Comparison of ENCODE assay signal across 19 cellular contexts in genomic region chr7:86653919-86654659, GRCh38. TPM values are rescaled to one million over a fixed set of nuclear protein-coding genes. Genes with fewer than 3 reads are reported as not detected.
DNase-seq lines count a peak whose midpoint lies in the region; ATAC-seq and TF ChIP-seq lines count a peak whose summit lies in the region.
"Had no signal": no experiment of that assay in that cellular context is flagged by ENCODE, and none has a peak within 500 bp of the region (broad histone marks: within the 10 kb centered on the region; RNA-seq: fewer than 3 reads in every experiment).

No MANE protein-coding gene starts in this region.

- H3K9me3 ChIP-seq in SK-N-MC (ENCODE audit: low read depth, low read length) (no peaks in the 10 kb centered on the region), uterus (no peaks in the 10 kb centered on the region)
- H3K9me3 ChIP-seq in CD4-positive, alpha-beta T cell (ENCODE audit: control insufficient read depth, low read length), result no peaks in the 10 kb centered on the region
- H3K9me3 ChIP-seq: psoas muscle had no signal

- H3K4me3 ChIP-seq in AG10803 (ENCODE audit: low read length) (no peak overlapping the region), SK-N-MC (peak overlapping the region; percentile 57), uterus (no peak overlapping the region)
- H3K4me3 ChIP-seq: psoas muscle had no signal

- H3K36me3 ChIP-seq in SK-N-MC (ENCODE audit: insufficient read depth, low read length) (no peaks in the 10 kb centered on the region), uterus (no peaks in the 10 kb centered on the region)

- no peak for ATAC-seq in CD4-positive, alpha-beta T cell (ENCODE audit: poor library complexity)

- POLR2A ChIA-PET in CD4-positive, alpha-beta T cell (lab: Charles Lee), result no interaction called here

- TF ChIP-seq POLR2A in uterus (IDR thresholded peaks at IDR 0.05), result no peak

- H3K4me1 Mint-ChIP-seq in CD4-positive, alpha-beta T cell (ENCODE audit: low read depth), result no peaks in the 10 kb centered on the region

- no peak overlapping the region for H3K4me3 Mint-ChIP-seq in CD4-positive, alpha-beta T cell
- H3K4me3 Mint-ChIP-seq: activated T-helper 1 cell treated with anti-CD3 and anti-CD28 coated beads, Interleukin-12 subunit alpha, Interleukin-12 subunit beta, Interleukin-2, Interleukin-4 antibody, amounts not matched to agents 30 ng/mL and 10 ng/mL and 1 ng/mL, durations not matched to agents 14 hours and 24 hours and 36 hours had no signal

- no peaks in the 10 kb centered on the region for H3K27me3 ChIP-seq in uterus
- no peaks in the 10 kb centered on the region for H3K27me3 ChIP-seq in CD4-positive, alpha-beta T cell (ENCODE audit: control insufficient read depth, insufficient read depth, low read length)

- H3K4me1 ChIP-seq in uterus, result no peaks in the 10 kb centered on the region
- H3K4me1 ChIP-seq: psoas muscle had no signal

- CTCF ChIA-PET in CD4-positive, alpha-beta T cell (lab: Charles Lee), result no interaction called here

- DNase-seq in AG10803 (ENCODE audit: low read depth) (peak; percentile 10), SK-N-MC (ENCODE audit: low read depth, low spot score) (no peak), head of caudate nucleus (peak; percentile 33 to 88 (median 63)), nucleus accumbens (lab: John Stamatoyannopoulos, UW) (peak in 47 of 56 donors; percentile 14 to 88 (median 55)), NCI-H510A treated with DMSO at 0.1 percent for 48 hours (lab: John Stamatoyannopoulos, UW) (no peak), uterus (no peak)
- no peak for DNase-seq in CD4-positive, alpha-beta T cell
- DNase-seq in effector CD8-positive, alpha-beta T cell (lab: John Stamatoyannopoulos, UW), result no peak
- DNase-seq: activated CD4-positive, alpha-beta T cell treated with anti-CD3 and anti-CD28 coated beads for 1 hour; DND-41; foreskin fibroblast; MV-4-11; NCI-H82; psoas muscle; trophoblast cell had no signal

- no peaks in the 10 kb centered on the region for H3K36me3 Mint-ChIP-seq in CD4-positive, alpha-beta T cell (ENCODE audit: low read depth)

- intact Hi-C loops in head of caudate nucleus (cut with DNase I), result no loop called here
- intact Hi-C loops in uterus (cut with DNase I; ENCODE audit: low total_unique reads), result no loop called here
- intact Hi-C loops in CD4-positive, alpha-beta T cell (cut with DNase I, micrococcal nuclease), result no loop called here

- no peak overlapping the region for H3K27ac Mint-ChIP-seq in CD4-positive, alpha-beta T cell
- H3K27ac Mint-ChIP-seq: activated T-helper 1 cell treated with anti-CD3 and anti-CD28 coated beads, Interleukin-12 subunit alpha, Interleukin-12 subunit beta, Interleukin-2, Interleukin-4 antibody, amounts not matched to agents 30 ng/mL and 10 ng/mL and 1 ng/mL, durations not matched to agents 14 hours and 24 hours and 36 hours had no signal

- no peaks in the 10 kb centered on the region for H3K27me3 Mint-ChIP-seq in CD4-positive, alpha-beta T cell

- H3K27ac ChIP-seq in SK-N-MC (no peak overlapping the region), uterus (no peak overlapping the region)
- no peak overlapping the region for H3K27ac ChIP-seq in CD4-positive, alpha-beta T cell (ENCODE audit: low read depth, low read length)
- H3K27ac ChIP-seq: HL-60, psoas muscle had no signal

- H3K9me3 Mint-ChIP-seq in CD4-positive, alpha-beta T cell, result no peaks in the 10 kb centered on the region
- H3K9me3 Mint-ChIP-seq: activated T-helper 1 cell treated with anti-CD3 and anti-CD28 coated beads, Interleukin-12 subunit alpha, Interleukin-12 subunit beta, Interleukin-2, Interleukin-4 antibody, amounts not matched to agents 30 ng/mL and 10 ng/mL and 1 ng/mL, durations not matched to agents 14 hours and 24 hours and 36 hours had no signal

- no peak for TF ChIP-seq CTCF in AG10803 (conservative IDR thresholded peaks at IDR 0.05; ENCODE audit: low read length)
- TF ChIP-seq CTCF in uterus (IDR thresholded peaks at IDR 0.05), result no peak
- no peak for TF ChIP-seq CTCF in CD4-positive, alpha-beta T cell (IDR thresholded peaks at IDR 0.05)

- H3K9ac ChIP-seq in SK-N-MC (ENCODE audit: insufficient read length), result no peak overlapping the region

RNA-seq across cellular contexts. Expression of gene GRM3, which starts 10.4 kb away (rescaled TPM):
- 1 to 10 TPM in 1 of 4 donors, not detected in 3; 2.1 TPM for total RNA-seq in uterus
- total RNA-seq in CD4-positive, alpha-beta T cell, result not detected
- total RNA-seq: activated T-helper 1 cell treated with anti-CD3 and anti-CD28 coated beads, Interleukin-12 subunit alpha, Interleukin-12 subunit beta, Interleukin-2, Interleukin-4 antibody, amounts not matched to agents 30 ng/mL and 10 ng/mL and 1 ng/mL, durations not matched to agents 14 hours and 24 hours and 36 hours; chondrocyte; lower leg skin; psoas muscle had no signal

Comparison
In these comparisons a context has a peak if more than half of its experiments do, and no peak if none do; other contexts are left out.
1. DNase-seq: peak in AG10803 (single experiment), head of caudate nucleus (42 of 42) and nucleus accumbens (47 of 56); none in SK-N-MC (single experiment), NCI-H510A treated with DMSO at 0.1 percent for 48 hours (single experiment), uterus (0 of 2), CD4-positive, alpha-beta T cell (0 of 10) and effector CD8-positive, alpha-beta T cell (single experiment).